ENCODE assay signal across 26 cellular contexts in genomic region chr7:86453454-86453853, GRCh38.
"Had no signal": no experiment of that assay in that cellular context is flagged by ENCODE, and none has a peak within 500 bp of the region (broad histone marks: within the 10 kb centered on the region; RNA-seq: fewer than 3 reads in every experiment).

No MANE protein-coding gene starts in this region.

- H3K4me1 Mint-ChIP-seq: activated CD8-positive, alpha-beta memory T cell treated with anti-CD3 and anti-CD28 coated beads, Interleukin-2, amount 10 ng/mL, durations not matched to agents 7 days and 5 days; activated naive CD4-positive, alpha-beta T cell treated with anti-CD3 and anti-CD28 coated beads, Interleukin-2, amount 50 U/mL, for 24 hours had no signal

- H3K4me1 ChIP-seq: breast epithelium, Peyer's patch, SJSA1 had no signal

- H3K4me3 Mint-ChIP-seq: activated CD8-positive, alpha-beta memory T cell treated with anti-CD3 and anti-CD28 coated beads, Interleukin-2, amount 10 ng/mL, durations not matched to agents 7 days and 5 days; activated CD8-positive, alpha-beta T cell treated with anti-CD3 and anti-CD28 coated beads, Interleukin-2, amount 10 ng/mL, durations not matched to agents 7 days and 5 days; activated naive CD4-positive, alpha-beta T cell treated with anti-CD3 and anti-CD28 coated beads, Interleukin-2, amount 50 U/mL, for 24 hours; activated T-cell treated with anti-CD3 and anti-CD28 coated beads, Interleukin-2, amount 50 U/mL, for 24 hours; activated T-helper 1 cell treated with anti-CD3 and anti-CD28 coated beads, Interleukin-12 subunit alpha, Interleukin-12 subunit beta, Interleukin-2, Interleukin-4 antibody, amounts not matched to agents 30 ng/mL and 10 ng/mL and 1 ng/mL, durations not matched to agents 14 hours and 24 hours and 36 hours; T-helper 1 cell treated with Interleukin-12 subunit alpha and Interleukin-12 subunit beta and Interleukin-4 antibody, amounts not matched to agents 30 μg/mL and 1 μg/mL, for 36 hours had no signal

- H3K4me3 ChIP-seq: breast epithelium, coronary artery, Peyer's patch, SJSA1 had no signal

- H3K9me3 ChIP-seq: breast epithelium, Peyer's patch, SJSA1 had no signal

- ATAC-seq: activated CD8-positive, alpha-beta memory T cell treated with anti-CD3 and anti-CD28 coated beads, Interleukin-2, amount 10 ng/mL, durations not matched to agents 7 days and 5 days; activated CD8-positive, alpha-beta T cell treated with anti-CD3 and anti-CD28 coated beads, Interleukin-2, amount 10 ng/mL, durations not matched to agents 7 days and 5 days had no signal

- H3K9me3 Mint-ChIP-seq: activated naive CD4-positive, alpha-beta T cell treated with anti-CD3 and anti-CD28 coated beads, Interleukin-2, amount 50 U/mL, for 24 hours; activated T-cell treated with anti-CD3 and anti-CD28 coated beads, Interleukin-2, amount 50 U/mL, for 24 hours; activated T-helper 1 cell treated with anti-CD3 and anti-CD28 coated beads, Interleukin-12 subunit alpha, Interleukin-12 subunit beta, Interleukin-2, Interleukin-4 antibody, amounts not matched to agents 30 ng/mL and 10 ng/mL and 1 ng/mL, durations not matched to agents 14 hours and 24 hours and 36 hours; T-helper 1 cell treated with Interleukin-12 subunit alpha and Interleukin-12 subunit beta and Interleukin-4 antibody, amounts not matched to agents 30 μg/mL and 1 μg/mL, for 36 hours had no signal

- H3K27ac Mint-ChIP-seq: activated CD8-positive, alpha-beta memory T cell treated with anti-CD3 and anti-CD28 coated beads, Interleukin-2, amount 10 ng/mL, durations not matched to agents 7 days and 5 days; activated CD8-positive, alpha-beta T cell treated with anti-CD3 and anti-CD28 coated beads, Interleukin-2, amount 10 ng/mL, durations not matched to agents 7 days and 5 days; activated naive CD4-positive, alpha-beta T cell treated with anti-CD3 and anti-CD28 coated beads, Interleukin-2, amount 50 U/mL, for 24 hours; activated T-cell treated with anti-CD3 and anti-CD28 coated beads, Interleukin-2, amount 50 U/mL, for 24 hours; activated T-helper 1 cell treated with anti-CD3 and anti-CD28 coated beads, Interleukin-12 subunit alpha, Interleukin-12 subunit beta, Interleukin-2, Interleukin-4 antibody, amounts not matched to agents 30 ng/mL and 10 ng/mL and 1 ng/mL, durations not matched to agents 14 hours and 24 hours and 36 hours; T-helper 1 cell treated with Interleukin-12 subunit alpha and Interleukin-12 subunit beta and Interleukin-4 antibody, amounts not matched to agents 30 μg/mL and 1 μg/mL, for 36 hours had no signal

- DNase-seq: activated CD4-positive, alpha-beta T cell treated with anti-CD3 and anti-CD28 coated beads for 48 hours; activated CD4-positive, alpha-beta T cell treated with anti-CD3 and anti-CD28 coated beads, Interleukin-2, amount 50 U/mL, for 4 hours; activated CD4-positive, CD25-positive, alpha-beta regulatory T cell treated with anti-CD3 and anti-CD28 coated beads, Interleukin-2, amount 50 U/mL, for 72 hours; activated CD8-positive, alpha-beta memory T cell treated with anti-CD3 and anti-CD28 coated beads, Interleukin-2, amount 10 ng/mL, durations not matched to agents 7 days and 5 days; activated CD8-positive, alpha-beta T cell treated with anti-CD3 and anti-CD28 coated beads, Interleukin-2, amount 10 ng/mL, durations not matched to agents 7 days and 5 days; activated effector memory CD4-positive, alpha-beta T cell treated with Interleukin-2 at 50 U/mL for 16 hours; activated naive CD4-positive, alpha-beta T cell; activated T-cell treated with anti-CD3 and anti-CD28 coated beads, Interleukin-2, amount 50 U/mL, for 24 hours; aorta; caudate nucleus; Karpas-422; MM.1S; NCI-H1694; NCI-H2029; NCI-H2107; NCI-H510A treated with DMSO at 0.1 percent for 48 hours; NCI-H69; Peyer's patch; Right ventricle myocardium superior had no signal

- H3K27me3 ChIP-seq: breast epithelium, Peyer's patch, SJSA1 had no signal

- H3K36me3 ChIP-seq: breast epithelium, Peyer's patch, SJSA1 had no signal

- H3K36me3 Mint-ChIP-seq: activated CD8-positive, alpha-beta memory T cell treated with anti-CD3 and anti-CD28 coated beads, Interleukin-2, amount 10 ng/mL, durations not matched to agents 7 days and 5 days; activated naive CD4-positive, alpha-beta T cell treated with anti-CD3 and anti-CD28 coated beads, Interleukin-2, amount 50 U/mL, for 24 hours had no signal

- H3K27ac ChIP-seq: breast epithelium, coronary artery, Peyer's patch, RWPE1, SJSA1 had no signal
